Comparison of ENCODE assay signal across 18 cellular contexts in the genomic region with DNA sequence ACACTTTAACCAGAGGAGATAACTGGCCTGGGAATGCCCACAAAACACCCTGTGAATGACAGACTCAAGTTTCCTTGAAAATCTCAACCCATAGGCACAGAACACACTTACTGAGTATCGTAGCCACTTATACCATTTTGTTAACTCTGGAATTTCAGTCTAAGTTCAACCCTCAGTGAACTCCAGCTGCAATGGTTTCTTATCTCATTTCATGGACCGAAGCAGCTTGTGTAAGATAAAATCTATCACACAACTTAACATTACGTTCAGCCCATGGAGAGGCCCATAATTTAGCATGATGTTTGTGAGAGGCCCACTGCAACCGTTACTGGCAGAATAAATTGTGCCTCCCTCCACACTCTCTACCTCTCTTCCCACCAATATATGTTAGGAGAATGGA.
"Had no signal": no experiment of that assay in that cellular context is flagged by ENCODE, and none has a peak within 500 bp of the region (broad histone marks: within the 10 kb centered on the region; RNA-seq: fewer than 3 reads in every experiment).

No MANE protein-coding gene starts in this region.

- H3K27me3 ChIP-seq: brain microvascular endothelial cell, gastrocnemius medialis, heart right ventricle, pancreas, sigmoid colon, thyroid gland had no signal

- ATAC-seq: activated CD4-positive, alpha-beta T cell treated with anti-CD3 and anti-CD28 coated beads for 36 hours; activated naive CD4-positive, alpha-beta T cell treated with anti-CD3 and anti-CD28 coated beads, Interleukin-2, amount 50 U/mL, for 72 hours; gastrocnemius medialis; heart right ventricle; left cardiac atrium; pancreas; stimulated activated memory B cell treated with anti-CD40 and anti-IgM and Interleukin-4, amounts not matched to agents 10 μg/mL and 1 μg/mL and 100 μg/mL, for 72 hours had no signal

- H3K9me3 Mint-ChIP-seq: activated CD4-positive, alpha-beta memory T cell treated with anti-CD3 and anti-CD28 coated beads for 36 hours; activated naive CD4-positive, alpha-beta T cell treated with anti-CD3 and anti-CD28 coated beads, Interleukin-2, amount 50 U/mL, for 72 hours; activated T-cell treated with anti-CD3 and anti-CD28 coated beads, Interleukin-2, amount 50 U/mL, for 24 hours; naive B cell; stimulated activated memory B cell treated with anti-CD40 and anti-IgM and Interleukin-4, amounts not matched to agents 10 μg/mL and 1 μg/mL and 100 μg/mL, for 72 hours had no signal

- FAIRE-seq: pancreas had no signal

- DNase-seq: activated CD4-positive, alpha-beta memory T cell treated with anti-CD3 and anti-CD28 coated beads for 36 hours; activated CD4-positive, alpha-beta T cell treated with anti-CD3 and anti-CD28 coated beads for 36 hours; activated effector memory CD4-positive, alpha-beta T cell treated with Interleukin-2 at 50 U/mL for 16 hours; activated T-cell treated with anti-CD3 and anti-CD28 coated beads, Interleukin-2, amount 50 U/mL, for 24 hours; amniotic stem cell; brain microvascular endothelial cell; effector CD8-positive, alpha-beta T cell; gastrocnemius medialis; heart right ventricle; left cardiac atrium; naive B cell; pancreas; sigmoid colon; stimulated activated CD4-positive, alpha-beta T cell treated with anti-CD3 and anti-CD28 coated beads, Interleukin-1b, Interleukin-23, amount 100 ng/mL, for 48 hours; thyroid gland had no signal

- H3K27ac ChIP-seq: brain microvascular endothelial cell, gastrocnemius medialis, heart right ventricle, pancreas, sigmoid colon, thyroid gland had no signal

- H3K4me1 Mint-ChIP-seq: activated CD4-positive, alpha-beta T cell treated with anti-CD3 and anti-CD28 coated beads for 36 hours; naive B cell; stimulated activated memory B cell treated with anti-CD40 and anti-IgM and Interleukin-4, amounts not matched to agents 10 μg/mL and 1 μg/mL and 100 μg/mL, for 72 hours had no signal

- H3K36me3 Mint-ChIP-seq: activated CD4-positive, alpha-beta memory T cell treated with anti-CD3 and anti-CD28 coated beads for 36 hours; activated naive CD4-positive, alpha-beta T cell treated with anti-CD3 and anti-CD28 coated beads, Interleukin-2, amount 50 U/mL, for 72 hours; naive B cell; stimulated activated memory B cell treated with anti-CD40 and anti-IgM and Interleukin-4, amounts not matched to agents 10 μg/mL and 1 μg/mL and 100 μg/mL, for 72 hours had no signal

- H3K9me3 ChIP-seq: gastrocnemius medialis, heart right ventricle, pancreas, sigmoid colon, thyroid gland had no signal

- H3K36me3 ChIP-seq: brain microvascular endothelial cell, gastrocnemius medialis, heart right ventricle, thyroid gland had no signal

- H3K4me1 ChIP-seq: gastrocnemius medialis, pancreas, sigmoid colon, thyroid gland had no signal

- H3K4me3 Mint-ChIP-seq: activated CD4-positive, alpha-beta memory T cell treated with anti-CD3 and anti-CD28 coated beads for 36 hours; activated CD4-positive, alpha-beta T cell treated with anti-CD3 and anti-CD28 coated beads for 36 hours; activated T-cell treated with anti-CD3 and anti-CD28 coated beads, Interleukin-2, amount 50 U/mL, for 24 hours; naive B cell; stimulated activated memory B cell treated with anti-CD40 and anti-IgM and Interleukin-4, amounts not matched to agents 10 μg/mL and 1 μg/mL and 100 μg/mL, for 72 hours had no signal

- H3K4me3 ChIP-seq: gastrocnemius medialis, heart right ventricle, lung, pancreas, sigmoid colon, thyroid gland had no signal

- H3K27ac Mint-ChIP-seq: activated CD4-positive, alpha-beta memory T cell treated with anti-CD3 and anti-CD28 coated beads for 36 hours; activated CD4-positive, alpha-beta T cell treated with anti-CD3 and anti-CD28 coated beads for 36 hours; activated naive CD4-positive, alpha-beta T cell treated with anti-CD3 and anti-CD28 coated beads, Interleukin-2, amount 50 U/mL, for 72 hours; activated T-cell treated with anti-CD3 and anti-CD28 coated beads, Interleukin-2, amount 50 U/mL, for 24 hours; stimulated activated memory B cell treated with anti-CD40 and anti-IgM and Interleukin-4, amounts not matched to agents 10 μg/mL and 1 μg/mL and 100 μg/mL, for 72 hours had no signal
